ENCODE assay signal across 24 cellular contexts in the genomic region with DNA sequence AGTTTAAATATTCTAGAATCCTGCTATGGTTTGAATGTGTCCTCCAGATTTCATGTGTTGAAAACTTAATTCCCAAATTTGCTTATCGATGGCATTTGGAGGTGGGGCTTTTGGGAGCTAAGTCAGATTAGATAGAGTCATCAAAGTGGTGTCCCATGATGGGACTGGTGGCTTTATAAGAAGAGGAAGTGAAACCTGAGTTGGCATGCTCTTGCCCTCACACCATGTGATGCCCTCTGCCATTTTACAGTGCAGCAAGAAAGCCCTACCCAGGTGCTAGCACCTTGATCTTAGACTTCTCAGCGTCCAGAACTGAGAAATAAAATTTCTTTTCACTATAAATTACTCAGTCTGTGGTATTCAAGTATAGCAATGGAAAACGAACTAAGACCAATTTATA.
DNase-seq lines count a peak whose midpoint lies in the region; ATAC-seq, FAIRE-seq and TF ChIP-seq lines count a peak whose summit lies in the region.
"Had no signal": no experiment of that assay in that cellular context is flagged by ENCODE, and none has a peak within 500 bp of the region (broad histone marks: within the 10 kb centered on the region; RNA-seq: fewer than 3 reads in every experiment).

No MANE protein-coding gene starts in this region.

- H3K79me2 ChIP-seq in OCI-LY7 (ENCODE audit: insufficient read depth, low read depth, low read length): no peaks in the 10 kb centered on the region

- no peak for FAIRE-seq in frontal cortex (lab: Jason Lieb, UNC)
- FAIRE-seq: astrocyte, H1 had no signal

- DNase-seq in GM12865 (ENCODE audit: low read depth) (peak; percentile 14), OCI-LY7 (ENCODE audit: low spot score) (peak; percentile 7), SW480 (ENCODE audit: low spot score) (no peak), frontal cortex (ENCODE audit: low spot score in 2 of 2) (no peak), midbrain (lab: John Stamatoyannopoulos, UW) (no peak), DMS79 treated with DMSO at 0.1 percent for 48 hours (lab: John Stamatoyannopoulos, UW) (no peak)
- DNase-seq: activated CD8-positive, alpha-beta T cell treated with anti-CD3 and anti-CD28 coated beads for 36 hours; activated naive CD4-positive, alpha-beta T cell treated with anti-CD3 and anti-CD28 coated beads, Interleukin-2, amount 50 U/mL, for 16 hours; activated T-cell treated with anti-CD3 and anti-CD28 coated beads, Interleukin-2, amount 50 U/mL, for 4 hours; CD4-positive, CD25-positive, alpha-beta regulatory T cell; DND-41; effector memory CD8-positive, alpha-beta T cell; glutamatergic neuron; NCI-H187; NCI-H446 treated with DMSO at 0.1 percent for 48 hours; occipital lobe; SHP77; thyroid gland; WERI-Rb-1 had no signal

- CTCF ChIA-PET in OCI-LY7 (lab: Charles Lee; ENCODE audit: unreplicated experiment): no interaction called here

- H3K4me3 ChIP-seq in GM12865 (ENCODE audit: low read depth, low read length): no peak overlapping the region
- no peak overlapping the region for H3K4me3 ChIP-seq in OCI-LY7 (ENCODE audit: low read depth, low read length, poor library complexity, severe bottlenecking)
- H3K4me3 ChIP-seq: right atrium auricular region, thyroid gland had no signal

- no peaks in the 10 kb centered on the region for H3K9me3 ChIP-seq in OCI-LY7 (ENCODE audit: low read length)
- H3K9me3 ChIP-seq: right atrium auricular region, thyroid gland had no signal

- H3K9me2 ChIP-seq in OCI-LY7 (ENCODE audit: insufficient read depth, low read length): no peaks in the 10 kb centered on the region

- TF ChIP-seq CTCF in GM12865 (IDR thresholded peaks at IDR 0.05; ENCODE audit: insufficient read depth, low read depth, low read length, missing control alignments): no peak
- no peak for TF ChIP-seq CTCF in OCI-LY7 (conservative IDR thresholded peaks at IDR 0.05; ENCODE audit: low read length)

- no peaks in the 10 kb centered on the region for H4K20me1 ChIP-seq in OCI-LY7 (ENCODE audit: insufficient read depth, low read length)

- ATAC-seq in GM19397 (IDR thresholded peaks at IDR 0.05; ENCODE audit: unreplicated experiment) (peak; percentile 60), HG03469 (IDR thresholded peaks at IDR 0.05; ENCODE audit: unreplicated experiment) (peak; percentile 41)
- ATAC-seq: activated CD8-positive, alpha-beta T cell treated with anti-CD3 and anti-CD28 coated beads for 36 hours; activated T-cell treated with anti-CD3 and anti-CD28 coated beads, Interleukin-2, amount 50 U/mL, for 4 hours; effector memory CD8-positive, alpha-beta T cell had no signal

- BruUV-seq in OCI-LY7 (replicated peaks; lab: Mats Ljungman, UMichigan): no TSS peak

- no peak overlapping the region for H3K4me2 ChIP-seq in OCI-LY7 (ENCODE audit: low read length)

- intact Hi-C loops in OCI-LY7 (cut with micrococcal nuclease; ENCODE audit: unreplicated experiment): no loop called here

- POLR2A ChIA-PET in OCI-LY7 (lab: Charles Lee): interaction anchor here (1.2 kb wide), 1 partner anchor 28 kb away, joined by 3 read pairs; no protein-coding TSS in a partner anchor

- H3K36me3 ChIP-seq in OCI-LY7 (ENCODE audit: insufficient read depth, low read length): no peaks in the 10 kb centered on the region
- H3K36me3 ChIP-seq: right atrium auricular region, thyroid gland, WERI-Rb-1 had no signal

- no peaks in the 10 kb centered on the region for H3K4me1 ChIP-seq in OCI-LY7 (ENCODE audit: insufficient read depth, low read length, poor library complexity, severe bottlenecking)

- H2AFZ ChIP-seq in OCI-LY7 (ENCODE audit: low read length): no peak overlapping the region

- H3K27ac ChIP-seq in OCI-LY7 (ENCODE audit: low read depth, low read length, poor library complexity, severe bottlenecking): no peak overlapping the region
- H3K27ac ChIP-seq: right atrium auricular region, thyroid gland, WERI-Rb-1 had no signal

Comparison
In these comparisons a context has a peak if more than half of its experiments do, and no peak if none do; other contexts are left out.
1. DNase-seq: peak in GM12865 (single experiment) and OCI-LY7 (single experiment); none in SW480 (single experiment), frontal cortex (0 of 2), midbrain (single experiment) and DMS79 treated with DMSO at 0.1 percent for 48 hours (single experiment).